3 cellular contexts compared by ENCODE assay signal in the genomic region with DNA sequence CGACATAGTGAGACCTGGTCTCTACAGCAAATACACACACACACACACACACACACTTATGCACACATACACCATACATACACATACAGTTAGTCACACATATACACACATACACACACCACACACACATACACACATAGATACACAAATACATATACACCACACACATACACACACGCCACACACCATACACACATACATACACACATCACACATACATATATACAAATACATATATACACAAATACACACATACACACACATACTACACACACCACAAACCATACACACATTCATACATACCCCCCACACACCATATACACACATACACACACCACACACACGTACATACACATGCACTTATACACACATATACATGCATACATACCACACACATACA.
A peak's percentile ranks its signal among the peaks of the same experiment; 100 is the strongest.
TF ChIP-seq lines count a peak whose summit lies in the region.

No MANE protein-coding gene starts in this region.

TF ChIP-seq in SK-N-SH, 30 proteins besides CTCF, POLR2A, EP300 and RAD21:
- TF ChIP-seq NFIC (IDR thresholded peaks at IDR 0.05; ENCODE audit: borderline replicate concordance) (no peak), IRF3 (IDR thresholded peaks at IDR 0.05; ENCODE audit: low read depth, low read length) (no peak)

TF ChIP-seq in SK-N-SH treated with all-trans-retinoic acid at 6 μM for 48 hours, 23 proteins besides CTCF, POLR2A, EP300 and RAD21 (continues in another document):
- TF ChIP-seq TOX (CRISPR knock-in tag; IDR thresholded peaks at IDR 0.05; ENCODE audit: borderline replicate concordance) (no peak), PPARA (CRISPR knock-in tag; IDR thresholded peaks at IDR 0.05; ENCODE audit: borderline replicate concordance) (no peak), ZNF565 (CRISPR knock-in tag; conservative IDR thresholded peaks at IDR 0.05; ENCODE audit: low read depth) (no peak), PATZ1 (CRISPR knock-in tag; IDR thresholded peaks at IDR 0.05; ENCODE audit: borderline replicate concordance) (no peak), OSR1 (CRISPR knock-in tag; IDR thresholded peaks at IDR 0.05) (no peak), GLIS3 (CRISPR knock-in tag; IDR thresholded peaks at IDR 0.05) (no peak), ESRRG (CRISPR knock-in tag; IDR thresholded peaks at IDR 0.05) (no peak), TCF4 (CRISPR knock-in tag; IDR thresholded peaks at IDR 0.05; ENCODE audit: borderline replicate concordance) (no peak), CREB5 (CRISPR knock-in tag; IDR thresholded peaks at IDR 0.05; ENCODE audit: low read depth) (no peak), ZNF8 (CRISPR knock-in tag; IDR thresholded peaks at IDR 0.05) (no peak), ZFP3 (CRISPR knock-in tag; IDR thresholded peaks at IDR 0.05) (no peak), RARB (CRISPR knock-in tag; IDR thresholded peaks at IDR 0.05) (no peak), CSDC2 (CRISPR knock-in tag; IDR thresholded peaks at IDR 0.05) (no peak), ZFP30 (CRISPR knock-in tag; IDR thresholded peaks at IDR 0.05) (no peak), ZC3H10 (CRISPR knock-in tag; IDR thresholded peaks at IDR 0.05) (no peak)
- TF ChIP-seq, protein P1, sequence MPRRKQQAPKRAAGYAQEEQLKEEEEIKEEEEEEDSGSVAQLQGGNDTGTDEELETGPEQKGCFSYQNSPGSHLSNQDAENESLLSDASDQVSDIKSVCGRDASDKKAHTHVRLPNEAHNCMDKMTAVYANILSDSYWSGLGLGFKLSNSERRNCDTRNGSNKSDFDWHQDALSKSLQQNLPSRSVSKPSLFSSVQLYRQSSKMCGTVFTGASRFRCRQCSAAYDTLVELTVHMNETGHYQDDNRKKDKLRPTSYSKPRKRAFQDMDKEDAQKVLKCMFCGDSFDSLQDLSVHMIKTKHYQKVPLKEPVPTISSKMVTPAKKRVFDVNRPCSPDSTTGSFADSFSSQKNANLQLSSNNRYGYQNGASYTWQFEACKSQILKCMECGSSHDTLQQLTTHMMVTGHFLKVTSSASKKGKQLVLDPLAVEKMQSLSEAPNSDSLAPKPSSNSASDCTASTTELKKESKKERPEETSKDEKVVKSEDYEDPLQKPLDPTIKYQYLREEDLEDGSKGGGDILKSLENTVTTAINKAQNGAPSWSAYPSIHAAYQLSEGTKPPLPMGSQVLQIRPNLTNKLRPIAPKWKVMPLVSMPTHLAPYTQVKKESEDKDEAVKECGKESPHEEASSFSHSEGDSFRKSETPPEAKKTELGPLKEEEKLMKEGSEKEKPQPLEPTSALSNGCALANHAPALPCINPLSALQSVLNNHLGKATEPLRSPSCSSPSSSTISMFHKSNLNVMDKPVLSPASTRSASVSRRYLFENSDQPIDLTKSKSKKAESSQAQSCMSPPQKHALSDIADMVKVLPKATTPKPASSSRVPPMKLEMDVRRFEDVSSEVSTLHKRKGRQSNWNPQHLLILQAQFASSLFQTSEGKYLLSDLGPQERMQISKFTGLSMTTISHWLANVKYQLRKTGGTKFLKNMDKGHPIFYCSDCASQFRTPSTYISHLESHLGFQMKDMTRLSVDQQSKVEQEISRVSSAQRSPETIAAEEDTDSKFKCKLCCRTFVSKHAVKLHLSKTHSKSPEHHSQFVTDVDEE (CRISPR knock-in tag; IDR thresholded peaks at IDR 0.05), result no peak
- TF ChIP-seq, protein P2, sequence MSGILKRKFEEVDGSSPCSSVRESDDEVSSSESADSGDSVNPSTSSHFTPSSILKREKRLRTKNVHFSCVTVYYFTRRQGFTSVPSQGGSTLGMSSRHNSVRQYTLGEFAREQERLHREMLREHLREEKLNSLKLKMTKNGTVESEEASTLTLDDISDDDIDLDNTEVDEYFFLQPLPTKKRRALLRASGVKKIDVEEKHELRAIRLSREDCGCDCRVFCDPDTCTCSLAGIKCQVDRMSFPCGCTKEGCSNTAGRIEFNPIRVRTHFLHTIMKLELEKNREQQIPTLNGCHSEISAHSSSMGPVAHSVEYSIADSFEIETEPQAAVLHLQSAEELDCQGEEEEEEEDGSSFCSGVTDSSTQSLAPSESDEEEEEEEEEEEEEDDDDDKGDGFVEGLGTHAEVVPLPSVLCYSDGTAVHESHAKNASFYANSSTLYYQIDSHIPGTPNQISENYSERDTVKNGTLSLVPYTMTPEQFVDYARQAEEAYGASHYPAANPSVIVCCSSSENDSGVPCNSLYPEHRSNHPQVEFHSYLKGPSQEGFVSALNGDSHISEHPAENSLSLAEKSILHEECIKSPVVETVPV (CRISPR knock-in tag; IDR thresholded peaks at IDR 0.05), result no peak
- TF ChIP-seq, protein P3, sequence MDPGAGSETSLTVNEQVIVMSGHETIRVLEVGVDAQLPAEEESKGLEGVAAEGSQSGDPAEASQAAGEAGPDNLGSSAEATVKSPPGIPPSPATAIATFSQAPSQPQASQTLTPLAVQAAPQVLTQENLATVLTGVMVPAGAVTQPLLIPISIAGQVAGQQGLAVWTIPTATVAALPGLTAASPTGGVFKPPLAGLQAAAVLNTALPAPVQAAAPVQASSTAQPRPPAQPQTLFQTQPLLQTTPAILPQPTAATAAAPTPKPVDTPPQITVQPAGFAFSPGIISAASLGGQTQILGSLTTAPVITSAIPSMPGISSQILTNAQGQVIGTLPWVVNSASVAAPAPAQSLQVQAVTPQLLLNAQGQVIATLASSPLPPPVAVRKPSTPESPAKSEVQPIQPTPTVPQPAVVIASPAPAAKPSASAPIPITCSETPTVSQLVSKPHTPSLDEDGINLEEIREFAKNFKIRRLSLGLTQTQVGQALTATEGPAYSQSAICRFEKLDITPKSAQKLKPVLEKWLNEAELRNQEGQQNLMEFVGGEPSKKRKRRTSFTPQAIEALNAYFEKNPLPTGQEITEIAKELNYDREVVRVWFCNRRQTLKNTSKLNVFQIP (CRISPR knock-in tag; IDR thresholded peaks at IDR 0.05; ENCODE audit: borderline replicate concordance, low read depth), result no peak

TF ChIP-seq in K562, 482 proteins besides CTCF, POLR2A, EP300 and RAD21 (continues in another document):
- TF ChIP-seq KAT8 (IDR thresholded peaks at IDR 0.05; ENCODE audit: low read depth), result no peak
- TF ChIP-seq ELF4 (CRISPR knock-in tag; IDR thresholded peaks at IDR 0.05), result peak; percentile 56; the same call in 1 of the 2 replicates
- no peak for TF ChIP-seq ZNF589 (CRISPR knock-in tag; IDR thresholded peaks at IDR 0.05; ENCODE audit: low read depth)
- peak; percentile 36; the same call in 1 of the 2 replicates for TF ChIP-seq MYBL2 (IDR thresholded peaks at IDR 0.05; ENCODE audit: low read depth)
- TF ChIP-seq MYBL2 (CRISPR knock-in tag; IDR thresholded peaks at IDR 0.05; ENCODE audit: borderline replicate concordance), result no peak
- TF ChIP-seq NCOA4 (IDR thresholded peaks at IDR 0.05; ENCODE audit: partially characterized antibody), result peak; percentile 84
- no peak for TF ChIP-seq ZNF274 (IDR thresholded peaks at IDR 0.05; ENCODE audit: borderline replicate concordance, low read depth, low read length)
- peak; percentile 24; the same call in 1 of the 2 replicates for TF ChIP-seq SUPT5H (IDR thresholded peaks at IDR 0.05)
- TF ChIP-seq C11orf30 (IDR thresholded peaks at IDR 0.05; ENCODE audit: low read depth), result 0 out of 2 replicates have a peak, but pooled peaks have one; percentile 4
- 0 out of 2 replicates have a peak, but pooled peaks have one; percentile 50 for TF ChIP-seq ZC3H8 (IDR thresholded peaks at IDR 0.05)
- TF ChIP-seq MTA2 (IDR thresholded peaks at IDR 0.05; ENCODE audit: low read depth), result 0 out of 2 replicates have a peak, but pooled peaks have one; percentile 9
- peak; percentile 86 for TF ChIP-seq THRAP3 (IDR thresholded peaks at IDR 0.05; ENCODE audit: borderline replicate concordance)
- no peak for TF ChIP-seq SPI1 (IDR thresholded peaks at IDR 0.05; ENCODE audit: borderline replicate concordance, low read depth, low read length)
- TF ChIP-seq, protein P4, sequence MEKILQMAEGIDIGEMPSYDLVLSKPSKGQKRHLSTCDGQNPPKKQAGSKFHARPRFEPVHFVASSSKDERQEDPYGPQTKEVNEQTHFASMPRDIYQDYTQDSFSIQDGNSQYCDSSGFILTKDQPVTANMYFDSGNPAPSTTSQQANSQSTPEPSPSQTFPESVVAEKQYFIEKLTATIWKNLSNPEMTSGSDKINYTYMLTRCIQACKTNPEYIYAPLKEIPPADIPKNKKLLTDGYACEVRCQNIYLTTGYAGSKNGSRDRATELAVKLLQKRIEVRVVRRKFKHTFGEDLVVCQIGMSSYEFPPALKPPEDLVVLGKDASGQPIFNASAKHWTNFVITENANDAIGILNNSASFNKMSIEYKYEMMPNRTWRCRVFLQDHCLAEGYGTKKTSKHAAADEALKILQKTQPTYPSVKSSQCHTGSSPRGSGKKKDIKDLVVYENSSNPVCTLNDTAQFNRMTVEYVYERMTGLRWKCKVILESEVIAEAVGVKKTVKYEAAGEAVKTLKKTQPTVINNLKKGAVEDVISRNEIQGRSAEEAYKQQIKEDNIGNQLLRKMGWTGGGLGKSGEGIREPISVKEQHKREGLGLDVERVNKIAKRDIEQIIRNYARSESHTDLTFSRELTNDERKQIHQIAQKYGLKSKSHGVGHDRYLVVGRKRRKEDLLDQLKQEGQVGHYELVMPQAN (IDR thresholded peaks at IDR 0.05; ENCODE audit: borderline replicate concordance), result peak; percentile 51; the same call in 1 of the 2 replicates
- TF ChIP-seq PHF20 (IDR thresholded peaks at IDR 0.05; ENCODE audit: partially characterized antibody), result peak; percentile 72
- TF ChIP-seq GABPB2 (CRISPR knock-in tag; conservative IDR thresholded peaks at IDR 0.05), result no peak
- 0 out of 2 replicates have a peak, but pooled peaks have one; percentile 29 for TF ChIP-seq MCM2 (IDR thresholded peaks at IDR 0.05; ENCODE audit: low read depth)
- TF ChIP-seq TOE1 (IDR thresholded peaks at IDR 0.05; ENCODE audit: borderline replicate concordance), result peak; percentile 37; the same call in 1 of the 2 replicates
- TF ChIP-seq TOE1 (CRISPR knock-in tag; IDR thresholded peaks at IDR 0.05; ENCODE audit: borderline replicate concordance, low read depth), result no peak
- TF ChIP-seq HLTF (IDR thresholded peaks at IDR 0.05), result peak; percentile 84
- TF ChIP-seq ARHGAP35 (IDR thresholded peaks at IDR 0.05; ENCODE audit: partially characterized antibody), result peak; percentile 83
- peak; percentile 61; the same call in 1 of the 2 replicates for TF ChIP-seq EHMT2 (IDR thresholded peaks at IDR 0.05)
- TF ChIP-seq CSDE1 (IDR thresholded peaks at IDR 0.05), result peak in 1 of 2 experiments; percentile 83; a peak in 1 of 4 replicates
- 0 out of 2 replicates have a peak, but pooled peaks have one; percentile 12 for TF ChIP-seq MTA1 (IDR thresholded peaks at IDR 0.05; ENCODE audit: borderline replicate concordance)
- no peak for TF ChIP-seq MAFK (IDR thresholded peaks at IDR 0.05; ENCODE audit: low read length)
- peak; percentile 96 for TF ChIP-seq HDGF (IDR thresholded peaks at IDR 0.05)
- TF ChIP-seq, protein P5, sequence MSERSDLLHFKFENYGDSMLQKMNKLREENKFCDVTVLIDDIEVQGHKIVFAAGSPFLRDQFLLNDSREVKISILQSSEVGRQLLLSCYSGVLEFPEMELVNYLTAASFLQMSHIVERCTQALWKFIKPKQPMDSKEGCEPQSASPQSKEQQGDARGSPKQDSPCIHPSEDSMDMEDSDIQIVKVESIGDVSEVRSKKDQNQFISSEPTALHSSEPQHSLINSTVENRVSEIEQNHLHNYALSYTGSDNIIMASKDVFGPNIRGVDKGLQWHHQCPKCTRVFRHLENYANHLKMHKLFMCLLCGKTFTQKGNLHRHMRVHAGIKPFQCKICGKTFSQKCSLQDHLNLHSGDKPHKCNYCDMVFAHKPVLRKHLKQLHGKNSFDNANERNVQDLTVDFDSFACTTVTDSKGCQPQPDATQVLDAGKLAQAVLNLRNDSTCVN (CRISPR knock-in tag; IDR thresholded peaks at IDR 0.05), result peak; percentile 74; the same call in 1 of the 2 replicates
- peak; percentile 81; the same call in 1 of the 2 replicates for TF ChIP-seq HBP1 (CRISPR knock-in tag; IDR thresholded peaks at IDR 0.05)
- TF ChIP-seq PHB2 (IDR thresholded peaks at IDR 0.05; ENCODE audit: low read depth), result peak; percentile 66; the same call in 1 of the 2 replicates
- TF ChIP-seq HOXB6 (CRISPR knock-in tag; IDR thresholded peaks at IDR 0.05; ENCODE audit: borderline replicate concordance), result no peak
- TF ChIP-seq HNRNPLL (IDR thresholded peaks at IDR 0.05; ENCODE audit: low read depth, low read length, poor library complexity, severe bottlenecking), result no peak
- peak in 1 of 2 experiments; percentile 39 for TF ChIP-seq NCOA2 (IDR thresholded peaks at IDR 0.05; ENCODE audit: partially characterized antibody in 2 of 2)
- TF ChIP-seq NFIC (IDR thresholded peaks at IDR 0.05), result 0 out of 2 replicates have a peak, but pooled peaks have one; percentile 16
- no peak for TF ChIP-seq FOS (IDR thresholded peaks at IDR 0.05; ENCODE audit: extremely low read depth, insufficient read length)
- peak in 1 of 2 experiments; percentile 67; a peak in 1 of 4 replicates for TF ChIP-seq BCLAF1 (IDR thresholded peaks at IDR 0.05; ENCODE audit: borderline replicate concordance in 1 of 2, control insufficient read depth in 1 of 2, low read depth in 2 of 2, low read length in 1 of 2)
- peak; percentile 51 for TF ChIP-seq POLR2B (IDR thresholded peaks at IDR 0.05; ENCODE audit: low read depth, partially characterized antibody)
- TF ChIP-seq BCOR (IDR thresholded peaks at IDR 0.05), result peak; percentile 45; the same call in 1 of the 2 replicates
